In genomic region chr17:6796017-6796886, GRCh38 we compare ENCODE assay signal across 1 cellular context.
TF ChIP-seq lines count a peak whose summit lies in the region.

No MANE protein-coding gene starts in this region.

TF ChIP-seq in HepG2, 621 proteins besides CTCF, POLR2A, EP300 and RAD21 (continued from another document and continues in another):
- TF ChIP-seq PRDM15 (CRISPR knock-in tag; IDR thresholded peaks at IDR 0.05) (peak; percentile 90), THYN1 (CRISPR knock-in tag; IDR thresholded peaks at IDR 0.05; ENCODE audit: borderline replicate concordance, low read depth) (no peak), RBM22 (optimal IDR thresholded peaks at IDR 0.05; ENCODE audit: low read length) (no peak), MAZ (IDR thresholded peaks at IDR 0.05; ENCODE audit: borderline replicate concordance, low read depth, low read length) (no peak), MAZ (CRISPR knock-in tag; IDR thresholded peaks at IDR 0.05; ENCODE audit: low read depth) (no peak; the same call in 1 of the 2 replicates), ZNF484 (CRISPR knock-in tag; IDR thresholded peaks at IDR 0.05; ENCODE audit: borderline replicate concordance, low read depth) (no peak), ZNF44 (CRISPR knock-in tag; IDR thresholded peaks at IDR 0.05) (no peak), PLRG1 (conservative IDR thresholded peaks at IDR 0.05) (no peak), ZBTB8A (CRISPR knock-in tag; IDR thresholded peaks at IDR 0.05; ENCODE audit: borderline replicate concordance, low read depth) (no peak), NAIF1 (CRISPR knock-in tag; IDR thresholded peaks at IDR 0.05; ENCODE audit: borderline replicate concordance) (no peak), LRRFIP1 (CRISPR knock-in tag; conservative IDR thresholded peaks at IDR 0.05) (no peak), MEIS1 (CRISPR knock-in tag; IDR thresholded peaks at IDR 0.05; ENCODE audit: borderline replicate concordance) (no peak), ZNF138 (CRISPR knock-in tag; IDR thresholded peaks at IDR 0.05; ENCODE audit: low read depth) (no peak), ZNF569 (CRISPR knock-in tag; IDR thresholded peaks at IDR 0.05; ENCODE audit: borderline replicate concordance) (no peak), CEBPB (IDR thresholded peaks at IDR 0.05; ENCODE audit: borderline replicate concordance, low read depth, low read length) (peak; percentile 89), YEATS4 (CRISPR knock-in tag; IDR thresholded peaks at IDR 0.05; ENCODE audit: borderline replicate concordance) (0 out of 2 replicates have a peak, but pooled peaks have one; percentile 48), DR1 (CRISPR knock-in tag; IDR thresholded peaks at IDR 0.05) (no peak), ZFAT (CRISPR knock-in tag; conservative IDR thresholded peaks at IDR 0.05) (no peak), EED (CRISPR knock-in tag; IDR thresholded peaks at IDR 0.05) (no peak), ARNTL (CRISPR knock-in tag; IDR thresholded peaks at IDR 0.05) (no peak), KDM1A (CRISPR knock-in tag; IDR thresholded peaks at IDR 0.05) (no peak), PATZ1 (CRISPR knock-in tag; IDR thresholded peaks at IDR 0.05) (no peak; the same call in none of the 2 replicates), AHR (CRISPR knock-in tag; IDR thresholded peaks at IDR 0.05) (no peak; the same call in 1 of the 2 replicates), ZNF674 (CRISPR knock-in tag; IDR thresholded peaks at IDR 0.05; ENCODE audit: low read depth) (no peak), BCLAF1 (IDR thresholded peaks at IDR 0.05) (no peak), ZNF337 (CRISPR knock-in tag; IDR thresholded peaks at IDR 0.05; ENCODE audit: borderline replicate concordance, low read depth) (no peak), POLR2G (IDR thresholded peaks at IDR 0.05; ENCODE audit: low read depth, low read length) (no peak), ZNF12 (CRISPR knock-in tag; IDR thresholded peaks at IDR 0.05) (peak; percentile 48; the same call in 1 of the 2 replicates), ZNF713 (CRISPR knock-in tag; IDR thresholded peaks at IDR 0.05) (no peak), PHF21A (CRISPR knock-in tag; IDR thresholded peaks at IDR 0.05) (peak; percentile 61; the same call in 1 of the 2 replicates), MTF1 (CRISPR knock-in tag; IDR thresholded peaks at IDR 0.05) (no peak), PCBP1 (IDR thresholded peaks at IDR 0.05; ENCODE audit: borderline replicate concordance, low read depth, low read length) (no peak), ZNF317 (CRISPR knock-in tag; IDR thresholded peaks at IDR 0.05) (no peak), NFE2L2 (IDR thresholded peaks at IDR 0.05; ENCODE audit: low read length) (no peak), MIER2 (CRISPR knock-in tag; IDR thresholded peaks at IDR 0.05) (no peak), ATF3 (CRISPR knock-in tag; IDR thresholded peaks at IDR 0.05) (no peak), FOXJ3 (CRISPR knock-in tag; IDR thresholded peaks at IDR 0.05; ENCODE audit: borderline replicate concordance) (peak; percentile 73; the same call in 1 of the 2 replicates), SKI (IDR thresholded peaks at IDR 0.05; ENCODE audit: partially characterized antibody) (no peak), ZNF256 (CRISPR knock-in tag; conservative IDR thresholded peaks at IDR 0.05) (no peak), SOX5 (CRISPR knock-in tag; IDR thresholded peaks at IDR 0.05; ENCODE audit: borderline replicate concordance) (peak; percentile 70), ZNF773 (CRISPR knock-in tag; IDR thresholded peaks at IDR 0.05; ENCODE audit: borderline replicate concordance) (no peak), TCF7 (IDR thresholded peaks at IDR 0.05; ENCODE audit: low read depth) (peak; percentile 67; the same call in 1 of the 2 replicates), ZNF296 (CRISPR knock-in tag; conservative IDR thresholded peaks at IDR 0.05) (no peak)
- TF ChIP-seq, protein P1, sequence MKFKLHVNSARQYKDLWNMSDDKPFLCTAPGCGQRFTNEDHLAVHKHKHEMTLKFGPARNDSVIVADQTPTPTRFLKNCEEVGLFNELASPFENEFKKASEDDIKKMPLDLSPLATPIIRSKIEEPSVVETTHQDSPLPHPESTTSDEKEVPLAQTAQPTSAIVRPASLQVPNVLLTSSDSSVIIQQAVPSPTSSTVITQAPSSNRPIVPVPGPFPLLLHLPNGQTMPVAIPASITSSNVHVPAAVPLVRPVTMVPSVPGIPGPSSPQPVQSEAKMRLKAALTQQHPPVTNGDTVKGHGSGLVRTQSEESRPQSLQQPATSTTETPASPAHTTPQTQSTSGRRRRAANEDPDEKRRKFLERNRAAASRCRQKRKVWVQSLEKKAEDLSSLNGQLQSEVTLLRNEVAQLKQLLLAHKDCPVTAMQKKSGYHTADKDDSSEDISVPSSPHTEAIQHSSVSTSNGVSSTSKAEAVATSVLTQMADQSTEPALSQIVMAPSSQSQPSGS (CRISPR knock-in tag; IDR thresholded peaks at IDR 0.05), result no peak
- TF ChIP-seq, protein P2, sequence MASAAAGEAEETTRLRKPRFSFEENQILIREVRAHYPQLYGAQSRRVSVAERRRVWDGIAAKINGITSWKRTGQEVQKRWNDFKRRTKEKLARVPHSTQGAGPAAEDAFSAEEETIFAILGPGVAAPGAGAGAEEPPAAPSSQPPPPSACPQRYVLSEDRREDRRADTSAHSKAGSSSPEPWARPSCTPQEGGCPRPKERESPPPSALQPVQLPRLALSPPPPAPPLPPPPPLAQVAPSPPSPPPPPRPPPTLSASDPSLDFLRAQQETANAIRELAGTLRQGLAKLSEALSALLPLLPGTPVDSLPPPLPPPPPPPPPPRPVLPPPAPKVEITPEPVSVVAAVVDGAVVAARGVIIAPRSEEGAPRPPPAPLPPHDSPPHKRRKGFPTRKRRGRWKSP (CRISPR knock-in tag; IDR thresholded peaks at IDR 0.05), result 0 out of 2 replicates have a peak, but pooled peaks have one; percentile 57
- TF ChIP-seq, protein P3, sequence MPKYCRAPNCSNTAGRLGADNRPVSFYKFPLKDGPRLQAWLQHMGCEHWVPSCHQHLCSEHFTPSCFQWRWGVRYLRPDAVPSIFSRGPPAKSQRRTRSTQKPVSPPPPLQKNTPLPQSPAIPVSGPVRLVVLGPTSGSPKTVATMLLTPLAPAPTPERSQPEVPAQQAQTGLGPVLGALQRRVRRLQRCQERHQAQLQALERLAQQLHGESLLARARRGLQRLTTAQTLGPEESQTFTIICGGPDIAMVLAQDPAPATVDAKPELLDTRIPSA (CRISPR knock-in tag; IDR thresholded peaks at IDR 0.05; ENCODE audit: borderline replicate concordance), result no peak
- TF ChIP-seq, protein P4, sequence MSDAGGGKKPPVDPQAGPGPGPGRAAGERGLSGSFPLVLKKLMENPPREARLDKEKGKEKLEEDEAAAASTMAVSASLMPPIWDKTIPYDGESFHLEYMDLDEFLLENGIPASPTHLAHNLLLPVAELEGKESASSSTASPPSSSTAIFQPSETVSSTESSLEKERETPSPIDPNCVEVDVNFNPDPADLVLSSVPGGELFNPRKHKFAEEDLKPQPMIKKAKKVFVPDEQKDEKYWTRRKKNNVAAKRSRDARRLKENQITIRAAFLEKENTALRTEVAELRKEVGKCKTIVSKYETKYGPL (CRISPR knock-in tag; IDR thresholded peaks at IDR 0.05), result no peak
- TF ChIP-seq, protein P5, sequence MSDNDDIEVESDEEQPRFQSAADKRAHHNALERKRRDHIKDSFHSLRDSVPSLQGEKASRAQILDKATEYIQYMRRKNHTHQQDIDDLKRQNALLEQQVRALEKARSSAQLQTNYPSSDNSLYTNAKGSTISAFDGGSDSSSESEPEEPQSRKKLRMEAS (IDR thresholded peaks at IDR 0.05), result no peak; the same call in 1 of the 2 replicates
